ENCODE assay signal across 20 cellular contexts in genomic region chr3:174907628-174908407, GRCh38. TPM values are rescaled to one million over a fixed set of nuclear protein-coding genes. Genes with fewer than 3 reads are reported as not detected.
A peak's percentile ranks its signal among the peaks of the same experiment; 100 is the strongest.
DNase-seq lines count a peak whose midpoint lies in the region; ATAC-seq and TF ChIP-seq lines count a peak whose summit lies in the region.
"Had no signal": no experiment of that assay in that cellular context is flagged by ENCODE, and none has a peak within 500 bp of the region (broad histone marks: within the 10 kb centered on the region; RNA-seq: fewer than 3 reads in every experiment).

No MANE protein-coding gene starts in this region.

- 100% methylated on average over 1 of the region's 4 CpGs; no CpG with 5 or more reads in 1 of the 2 experiments for WGBS in IMR-90 (ENCODE audit: extremely low coverage in 2 of 2, insufficient read length in 1 of 2), 2 experiments
- WGBS in lung, 2 donors, result 66 to 77% methylated on average over 4 of the region's 4 CpGs

- H3K18ac ChIP-seq in IMR-90 (ENCODE audit: low read depth, low read length), result peak overlapping the region; percentile 57; the same call in 1 of the 2 replicates

- intact Hi-C loops in IMR-90 (cut with micrococcal nuclease), result no loop called here

- no peaks in the 10 kb centered on the region for H3K9me3 ChIP-seq in IMR-90 (ENCODE audit: control insufficient read depth, insufficient read depth, low read length)
- H3K9me3 ChIP-seq in lung (ENCODE audit: control insufficient read depth in 2 of 2, insufficient read depth in 1 of 2, low read length in 1 of 2), result no peaks in the 10 kb centered on the region
- H3K9me3 ChIP-seq: A549, BE2C, Peyer's patch, SJCRH30 had no signal

- H3K4me3 ChIP-seq in IMR-90 (ENCODE audit: insufficient read depth, low read depth, low read length) (no peak overlapping the region), choroid plexus epithelial cell (ENCODE audit: low read depth, low read length) (no peak overlapping the region), lung (no peak overlapping the region)
- H3K4me3 ChIP-seq: A549, Peyer's patch, SJCRH30 had no signal

- H3K9ac ChIP-seq in IMR-90 (ENCODE audit: low read depth, low read length), result no peak overlapping the region

- no peaks in the 10 kb centered on the region for H4K20me1 ChIP-seq in IMR-90 (ENCODE audit: insufficient read depth, low read length)

- no peak for TF ChIP-seq POLR2A in IMR-90 (IDR thresholded peaks at IDR 0.05; ENCODE audit: low read depth, low read length)

- H3K23ac ChIP-seq in IMR-90 (ENCODE audit: low read depth, low read length), result no peak overlapping the region

- no peaks in the 10 kb centered on the region for H3K27me3 ChIP-seq in IMR-90 (ENCODE audit: control insufficient read depth, insufficient read depth, low read length)
- H3K27me3 ChIP-seq in lung (ENCODE audit: control insufficient read depth, insufficient read depth), result no peaks in the 10 kb centered on the region
- H3K27me3 ChIP-seq: BE2C, Peyer's patch, SJCRH30 had no signal

- no peak overlapping the region; the same call in 1 of the 2 replicates for H2BK20ac ChIP-seq in IMR-90 (ENCODE audit: low read depth, low read length)

- no peak overlapping the region for H2AK5ac ChIP-seq in IMR-90 (ENCODE audit: low read depth, low read length)

- H2AFZ ChIP-seq in IMR-90 (replicated peaks; ENCODE audit: low read length, poor library complexity), result no peak overlapping the region

- peaks cover 2% of the 10 kb centered on the region; the same call in 1 of the 2 replicates for H3K4me1 ChIP-seq in IMR-90 (ENCODE audit: control insufficient read depth, insufficient read depth, low read length)
- H3K4me1 ChIP-seq in lung (ENCODE audit: control insufficient read depth in 2 of 2, insufficient read depth in 2 of 2, low read length in 2 of 2), result no peaks in the 10 kb centered on the region
- H3K4me1 ChIP-seq: A549, BE2C, Peyer's patch, SJCRH30 had no signal

- no peak overlapping the region; the same call in 1 of the 2 replicates for H4K91ac ChIP-seq in IMR-90 (ENCODE audit: insufficient read depth, low read depth, low read length)

- H2BK120ac ChIP-seq in IMR-90 (ENCODE audit: low read depth, low read length), result no peak overlapping the region

- peak; percentile 37 for DNase-seq in EH (ENCODE audit: low read depth)
- DNase-seq in IMR-90, result no peak
- peak; percentile 17 for DNase-seq in choroid plexus epithelial cell (ENCODE audit: low read depth)
- no peak for DNase-seq in lung (ENCODE audit: low spot score)
- no peak for DNase-seq in SHP77 (lab: John Stamatoyannopoulos, UW)
- no peak for DNase-seq in ACHN
- DNase-seq in NCI-H2029 treated with DMSO at 0.1 percent for 48 hours (lab: John Stamatoyannopoulos, UW), result no peak
- DNase-seq: BE2C, DMS79, H7, KBM-7, MM.1S, NCI-H1048, NCI-H1417 treated with DMSO at 0.1 percent for 48 hours, NCI-H2029, NCI-H446 treated with DMSO at 0.1 percent for 48 hours, NCI-H526 treated with DMSO at 0.1 percent for 48 hours, Peyer's patch, SJCRH30 had no signal

- peak overlapping the region; percentile 75 for H2BK5ac ChIP-seq in IMR-90 (ENCODE audit: low read depth, low read length, poor library complexity, severe bottlenecking)

- peak overlapping the region in 1 of 2 experiments; percentile 9; a peak in 2 of 4 replicates for H4K8ac ChIP-seq in IMR-90 (ENCODE audit: low read depth in 2 of 2, low read length in 2 of 2)

- BruUV-seq in IMR-90 (replicated peaks; lab: Mats Ljungman, UMichigan), result no TSS peak

- no peak overlapping the region for H3K4ac ChIP-seq in IMR-90 (ENCODE audit: low read depth, low read length)

- H3K9me1 ChIP-seq in IMR-90 (ENCODE audit: insufficient read depth, low read length), result no peaks in the 10 kb centered on the region

- no peak overlapping the region for H2AK9ac ChIP-seq in IMR-90 (replicated peaks; ENCODE audit: low read depth, low read length, poor library complexity)

- H3K79me1 ChIP-seq in IMR-90 (ENCODE audit: low read depth in 1 of 2, low read length in 2 of 2), result no peaks in the 10 kb centered on the region

- CTCF ChIA-PET in IMR-90 (lab: Yijun Ruan, JAX), result no interaction called here

- no peak overlapping the region; the same call in 1 of the 2 replicates for H3K14ac ChIP-seq in IMR-90 (replicated peaks; ENCODE audit: low read depth, low read length)

- 0 out of 3 replicates have a peak overlapping the region, but pooled peaks have one; percentile 44 for H2BK15ac ChIP-seq in IMR-90 (ENCODE audit: low read depth, low read length)

- ATAC-seq in IMR-90 (ENCODE audit: low read depth) (no peak), lung (ENCODE audit: insufficient read depth, low FRiP score) (peak; percentile 53)
- ATAC-seq: A549 had no signal

- POLR2A ChIA-PET in IMR-90 (lab: Charles Lee; ENCODE audit: unreplicated experiment), result no interaction called here

- no peak for TF ChIP-seq RAD21 in IMR-90 (IDR thresholded peaks at IDR 0.05; ENCODE audit: low read length)

- H3K4me2 ChIP-seq in IMR-90 (ENCODE audit: low read depth, low read length), result no peak overlapping the region
- H3K4me2 ChIP-seq: A549 had no signal

- TF ChIP-seq CTCF in IMR-90 (conservative IDR thresholded peaks at IDR 0.05; ENCODE audit: low read depth, low read length) (no peak), choroid plexus epithelial cell (conservative IDR thresholded peaks at IDR 0.05; ENCODE audit: low read depth, low read length) (no peak), lung (IDR thresholded peaks at IDR 0.05; ENCODE audit: control extremely low read depth, extremely low read depth) (no peak)

- H3K27ac ChIP-seq in IMR-90 (ENCODE audit: insufficient read depth, low read length) (no peak overlapping the region; the same call in 1 of the 2 replicates), lung (ENCODE audit: low read depth in 1 of 2, low read length in 1 of 2) (no peak overlapping the region)
- H3K27ac ChIP-seq: A549, Peyer's patch, SJCRH30 had no signal

- no peak overlapping the region for H3K56ac ChIP-seq in IMR-90 (ENCODE audit: extremely low read depth, insufficient read depth, low read length)

- H3K36me3 ChIP-seq in IMR-90 (ENCODE audit: control insufficient read depth, insufficient read depth, low read length) (no peaks in the 10 kb centered on the region), lung (ENCODE audit: control insufficient read depth in 2 of 2, insufficient read depth in 2 of 2, low read length in 2 of 2) (no peaks in the 10 kb centered on the region)
- H3K36me3 ChIP-seq: BE2C, Peyer's patch, SJCRH30 had no signal

- peak overlapping the region; percentile 72; the same call in 1 of the 2 replicates for H4K5ac ChIP-seq in IMR-90 (ENCODE audit: low read depth, low read length)

- in situ Hi-C loops in IMR-90 (cut with MboI; ENCODE audit: low sequenced_read_pairs), result no loop called here
- in situ Hi-C loops in ACHN (cut with HindIII; ENCODE audit: low pct_ligation_motif_present, low pct_unique_long_range_greater_than_20kb, low sequenced_read_pairs), result no loop called here

- dilution Hi-C loops in IMR-90 (cut with HindIII; ENCODE audit: low sequenced_read_pairs, unreplicated experiment), result no loop called here

TF ChIP-seq in IMR-90, 13 proteins besides CTCF, POLR2A, EP300 and RAD21:
- TF ChIP-seq RCOR1 (IDR thresholded peaks at IDR 0.05; ENCODE audit: insufficient replicate concordance, low read length) (no peak), CHD1 (IDR thresholded peaks at IDR 0.05; ENCODE audit: low read depth, low read length) (no peak), BHLHE40 (IDR thresholded peaks at IDR 0.05; ENCODE audit: low read depth, low read length) (no peak), MAFK (IDR thresholded peaks at IDR 0.05; ENCODE audit: low read depth, low read length) (no peak), SMC3 (IDR thresholded peaks at IDR 0.05; ENCODE audit: low read depth, low read length) (no peak), MXI1 (IDR thresholded peaks at IDR 0.05; ENCODE audit: borderline replicate concordance, low read depth, low read length) (no peak), CEBPB (IDR thresholded peaks at IDR 0.05; ENCODE audit: low read depth, low read length) (no peak), USF2 (IDR thresholded peaks at IDR 0.05; ENCODE audit: low read depth, low read length) (no peak), ELK1 (IDR thresholded peaks at IDR 0.05; ENCODE audit: borderline replicate concordance, low read depth, low read length) (no peak), FOS (IDR thresholded peaks at IDR 0.05; ENCODE audit: low read depth, low read length) (no peak), NFE2L2 (IDR thresholded peaks at IDR 0.05; ENCODE audit: low read depth, low read length) (no peak), RFX5 (IDR thresholded peaks at IDR 0.05; ENCODE audit: low read depth, low read length) (no peak), MAZ (IDR thresholded peaks at IDR 0.05; ENCODE audit: borderline replicate concordance, low read depth, low read length) (no peak)

RNA-seq across cellular contexts. Expression of gene NAALADL2, which starts 48.7 kb away (rescaled TPM):
- total RNA-seq in IMR-90 (2012; rRNA removed) (19.2 and 20.6 TPM in 2 replicates), lung (10 to 100 TPM in 1 of 2 donors, 1 to 10 TPM in 1; 8.5 to 46.7 TPM)
- polyA plus RNA-seq in IMR-90 (2012; rRNA removed) (2.4 and 3.8 TPM in 2 replicates), lung (under 1 TPM; 0.49 to 0.88 TPM)
- polyA plus RNA-seq in IMR-90 (2012; cell fraction: cytosol; rRNA removed), result 0.64 and 0.94 TPM in 2 replicates
- polyA plus RNA-seq in IMR-90 (2012; cell fraction: nucleus; rRNA removed; ENCODE audit: low replicate concordance), result 0.32 and 3.7 TPM in 2 replicates

Comparison
In these comparisons a context has a peak if more than half of its experiments do, and no peak if none do; other contexts are left out.
1. DNase-seq: peak in EH (single experiment) and choroid plexus epithelial cell (single experiment); none in IMR-90 (single experiment), lung (single experiment), SHP77 (0 of 2), ACHN (single experiment) and NCI-H2029 treated with DMSO at 0.1 percent for 48 hours (single experiment).